In the genomic region with DNA sequence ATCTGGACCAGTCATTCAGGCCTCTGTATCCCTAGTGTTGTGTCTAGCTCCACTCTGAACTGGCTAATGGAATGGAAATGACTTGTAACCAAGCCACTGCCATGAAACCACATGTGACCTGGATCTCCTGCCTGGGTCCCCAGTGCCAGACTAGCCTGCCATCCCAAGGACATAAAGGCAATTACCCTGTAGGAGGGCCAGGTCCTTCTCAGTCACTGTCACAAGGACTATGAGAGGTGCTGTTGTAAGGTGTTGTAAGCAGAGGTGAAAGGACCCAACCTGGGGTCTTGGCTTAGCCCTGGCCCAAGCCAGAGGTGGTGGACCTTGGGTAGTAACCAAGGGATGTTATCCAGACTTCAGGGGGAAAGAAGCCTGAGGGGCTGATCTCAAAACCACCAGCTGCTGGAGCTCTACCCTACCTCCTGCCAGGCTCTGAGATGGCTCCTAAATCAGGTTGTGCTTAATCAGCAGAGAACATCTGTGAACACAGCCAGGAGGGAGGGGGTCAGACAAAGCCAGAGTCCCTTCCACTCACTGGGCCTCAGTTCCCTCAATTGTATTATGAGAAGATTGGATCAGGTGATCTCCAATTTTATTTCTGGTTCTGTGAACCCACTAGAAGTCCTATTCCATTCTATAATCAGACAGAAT, we compare ENCODE assay signal across 17 cellular contexts. TPM values are rescaled to one million over a fixed set of nuclear protein-coding genes. Genes with fewer than 3 reads are reported as not detected.
DNase-seq lines count a peak whose midpoint lies in the region; ATAC-seq and TF ChIP-seq lines count a peak whose summit lies in the region.
"Had no signal": no experiment of that assay in that cellular context is flagged by ENCODE, and none has a peak within 500 bp of the region (broad histone marks: within the 10 kb centered on the region; RNA-seq: fewer than 3 reads in every experiment).

No MANE protein-coding gene starts in this region.

- no peaks in the 10 kb centered on the region for H4K20me1 ChIP-seq in neural progenitor cell (ENCODE audit: low read depth)

- peaks cover 16% of the 10 kb centered on the region for H3K4me1 ChIP-seq in neural progenitor cell

- H3K27me3 Mint-ChIP-seq in neural progenitor cell (ENCODE audit: insufficient read depth, low read depth) = no peaks in the 10 kb centered on the region

- H3K27ac ChIP-seq in neural progenitor cell = no peak overlapping the region

- no peaks in the 10 kb centered on the region for H3K79me2 ChIP-seq in neural progenitor cell (ENCODE audit: low read depth)

- H3K4me1 Mint-ChIP-seq in neural progenitor cell = peaks cover 7% of the 10 kb centered on the region
- H3K4me1 Mint-ChIP-seq: CD4-positive, CD25-positive, alpha-beta regulatory T cell had no signal

- no peaks in the 10 kb centered on the region for H3K9me3 ChIP-seq in neural progenitor cell (ENCODE audit: low read depth)

- H2AFZ ChIP-seq in neural progenitor cell (replicated peaks) = peak overlapping the region; percentile 44

- H3K4me2 ChIP-seq in neural progenitor cell = no peak overlapping the region

- no peaks in the 10 kb centered on the region for H3K9me3 Mint-ChIP-seq in neural progenitor cell

- ATAC-seq in left ventricle myocardium superior = peak; percentile 61
- no peak for ATAC-seq in Right ventricle myocardium inferior
- ATAC-seq in HG03175 (IDR thresholded peaks at IDR 0.05; ENCODE audit: unreplicated experiment) = no peak
- ATAC-seq in HG03378 (IDR thresholded peaks at IDR 0.05; ENCODE audit: unreplicated experiment) = no peak

- intact Hi-C loops in left ventricle myocardium superior (cut with micrococcal nuclease) (no loop called here), Right ventricle myocardium inferior (cut with DNase I) (no loop called here)

- H3K9ac ChIP-seq in neural progenitor cell = no peak overlapping the region

- no peak overlapping the region for H3K4me3 Mint-ChIP-seq in neural progenitor cell
- H3K4me3 Mint-ChIP-seq: CD4-positive, CD25-positive, alpha-beta regulatory T cell; IgD-negative memory B cell had no signal

- H3K4me3 ChIP-seq in neural progenitor cell = no peak overlapping the region

- no peaks in the 10 kb centered on the region for H3F3A ChIP-seq in neural progenitor cell (ENCODE audit: low read depth)

- H3K36me3 Mint-ChIP-seq in neural progenitor cell = no peaks in the 10 kb centered on the region
- H3K36me3 Mint-ChIP-seq: CD4-positive, CD25-positive, alpha-beta regulatory T cell; IgD-negative memory B cell had no signal

- no peaks in the 10 kb centered on the region for H3K27me3 ChIP-seq in neural progenitor cell

- TF ChIP-seq CTCF in neural progenitor cell (IDR thresholded peaks at IDR 0.05) = no peak

- H3K27ac Mint-ChIP-seq in neural progenitor cell = no peak overlapping the region
- H3K27ac Mint-ChIP-seq: CD4-positive, CD25-positive, alpha-beta regulatory T cell; IgD-negative memory B cell had no signal

- H3K36me3 ChIP-seq in neural progenitor cell = no peaks in the 10 kb centered on the region

- DNase-seq in left ventricle myocardium superior (no peak), Right ventricle myocardium inferior (ENCODE audit: missing footprints) (no peak), SK-N-DZ (ENCODE audit: low spot score) (peak; percentile 42), neural progenitor cell (ENCODE audit: low spot score) (no peak), midbrain (lab: John Stamatoyannopoulos, UW) (no peak)
- DNase-seq: CD4-positive, CD25-positive, alpha-beta regulatory T cell; DND-41; GOT3; HCEC 1CT; Kasumi-1; NCI-H187 treated with DMSO at 0.1 percent for 48 hours; NCI-H774; OCI-M1; Right ventricle myocardium superior had no signal

RNA-seq across cellular contexts. Expression of gene KLHL24, which starts 15.7 kb away (rescaled TPM):
- 272 TPM for total RNA-seq in left ventricle myocardium superior
- total RNA-seq in Right ventricle myocardium inferior = 228 TPM
- 62.7 and 96.6 TPM in 2 replicates for polyA plus RNA-seq in SK-N-DZ (2014; cell fraction: cytosol; rRNA removed)
- polyA plus RNA-seq in SK-N-DZ (2014; cell fraction: nucleus; rRNA removed) = 33.1 and 48.8 TPM in 2 replicates
- 75.9 and 97.2 TPM in 2 replicates for total RNA-seq in neural progenitor cell (ENCODE audit: low replicate concordance)
